ENCODE assay signal across 2 cellular contexts in the genomic region with DNA sequence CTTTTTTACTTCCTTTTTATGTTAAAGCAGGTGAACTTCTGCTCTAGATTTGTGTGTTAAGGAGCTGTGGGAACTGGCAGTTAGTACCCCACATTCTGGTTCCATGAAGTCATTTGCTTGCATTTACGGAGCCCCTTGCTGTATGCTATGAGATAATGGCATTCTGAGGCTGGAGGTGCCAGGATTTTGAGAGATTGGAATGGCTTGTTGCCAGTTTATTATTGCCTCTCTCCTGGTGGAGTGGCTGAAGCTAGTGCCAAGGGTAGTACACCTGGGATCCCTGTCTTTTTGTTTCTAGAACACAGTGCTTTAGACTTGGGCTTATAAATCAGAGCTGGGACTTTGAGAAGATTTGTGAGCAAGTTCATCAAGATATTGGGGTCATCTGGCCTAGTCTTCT.
TF ChIP-seq lines count a peak whose summit lies in the region.

No MANE protein-coding gene starts in this region.

TF ChIP-seq in liver, 16 proteins besides CTCF, POLR2A, EP300 and RAD21 (continued from another document):
- TF ChIP-seq, protein P1, sequence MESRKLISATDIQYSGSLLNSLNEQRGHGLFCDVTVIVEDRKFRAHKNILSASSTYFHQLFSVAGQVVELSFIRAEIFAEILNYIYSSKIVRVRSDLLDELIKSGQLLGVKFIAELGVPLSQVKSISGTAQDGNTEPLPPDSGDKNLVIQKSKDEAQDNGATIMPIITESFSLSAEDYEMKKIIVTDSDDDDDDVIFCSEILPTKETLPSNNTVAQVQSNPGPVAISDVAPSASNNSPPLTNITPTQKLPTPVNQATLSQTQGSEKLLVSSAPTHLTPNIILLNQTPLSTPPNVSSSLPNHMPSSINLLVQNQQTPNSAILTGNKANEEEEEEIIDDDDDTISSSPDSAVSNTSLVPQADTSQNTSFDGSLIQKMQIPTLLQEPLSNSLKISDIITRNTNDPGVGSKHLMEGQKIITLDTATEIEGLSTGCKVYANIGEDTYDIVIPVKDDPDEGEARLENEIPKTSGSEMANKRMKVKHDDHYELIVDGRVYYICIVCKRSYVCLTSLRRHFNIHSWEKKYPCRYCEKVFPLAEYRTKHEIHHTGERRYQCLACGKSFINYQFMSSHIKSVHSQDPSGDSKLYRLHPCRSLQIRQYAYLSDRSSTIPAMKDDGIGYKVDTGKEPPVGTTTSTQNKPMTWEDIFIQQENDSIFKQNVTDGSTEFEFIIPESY (IDR thresholded peaks at IDR 0.05) = no peak
- TF ChIP-seq TAF1 (conservative IDR thresholded peaks at IDR 0.05) (no peak), EGR1 (IDR thresholded peaks at IDR 0.05; ENCODE audit: low read depth in 2 of 2) (no peak), FOXA1 (IDR thresholded peaks at IDR 0.05) (no peak), GABPA (IDR thresholded peaks at IDR 0.05 in 1 of 2, conservative IDR thresholded peaks at IDR 0.05 in 1 of 2) (no peak), HNF4A (conservative IDR thresholded peaks at IDR 0.05) (no peak), FOXA2 (IDR thresholded peaks at IDR 0.05) (no peak)

TF ChIP-seq in HepG2, 621 proteins besides CTCF, POLR2A, EP300 and RAD21:
- TF ChIP-seq, protein P2, sequence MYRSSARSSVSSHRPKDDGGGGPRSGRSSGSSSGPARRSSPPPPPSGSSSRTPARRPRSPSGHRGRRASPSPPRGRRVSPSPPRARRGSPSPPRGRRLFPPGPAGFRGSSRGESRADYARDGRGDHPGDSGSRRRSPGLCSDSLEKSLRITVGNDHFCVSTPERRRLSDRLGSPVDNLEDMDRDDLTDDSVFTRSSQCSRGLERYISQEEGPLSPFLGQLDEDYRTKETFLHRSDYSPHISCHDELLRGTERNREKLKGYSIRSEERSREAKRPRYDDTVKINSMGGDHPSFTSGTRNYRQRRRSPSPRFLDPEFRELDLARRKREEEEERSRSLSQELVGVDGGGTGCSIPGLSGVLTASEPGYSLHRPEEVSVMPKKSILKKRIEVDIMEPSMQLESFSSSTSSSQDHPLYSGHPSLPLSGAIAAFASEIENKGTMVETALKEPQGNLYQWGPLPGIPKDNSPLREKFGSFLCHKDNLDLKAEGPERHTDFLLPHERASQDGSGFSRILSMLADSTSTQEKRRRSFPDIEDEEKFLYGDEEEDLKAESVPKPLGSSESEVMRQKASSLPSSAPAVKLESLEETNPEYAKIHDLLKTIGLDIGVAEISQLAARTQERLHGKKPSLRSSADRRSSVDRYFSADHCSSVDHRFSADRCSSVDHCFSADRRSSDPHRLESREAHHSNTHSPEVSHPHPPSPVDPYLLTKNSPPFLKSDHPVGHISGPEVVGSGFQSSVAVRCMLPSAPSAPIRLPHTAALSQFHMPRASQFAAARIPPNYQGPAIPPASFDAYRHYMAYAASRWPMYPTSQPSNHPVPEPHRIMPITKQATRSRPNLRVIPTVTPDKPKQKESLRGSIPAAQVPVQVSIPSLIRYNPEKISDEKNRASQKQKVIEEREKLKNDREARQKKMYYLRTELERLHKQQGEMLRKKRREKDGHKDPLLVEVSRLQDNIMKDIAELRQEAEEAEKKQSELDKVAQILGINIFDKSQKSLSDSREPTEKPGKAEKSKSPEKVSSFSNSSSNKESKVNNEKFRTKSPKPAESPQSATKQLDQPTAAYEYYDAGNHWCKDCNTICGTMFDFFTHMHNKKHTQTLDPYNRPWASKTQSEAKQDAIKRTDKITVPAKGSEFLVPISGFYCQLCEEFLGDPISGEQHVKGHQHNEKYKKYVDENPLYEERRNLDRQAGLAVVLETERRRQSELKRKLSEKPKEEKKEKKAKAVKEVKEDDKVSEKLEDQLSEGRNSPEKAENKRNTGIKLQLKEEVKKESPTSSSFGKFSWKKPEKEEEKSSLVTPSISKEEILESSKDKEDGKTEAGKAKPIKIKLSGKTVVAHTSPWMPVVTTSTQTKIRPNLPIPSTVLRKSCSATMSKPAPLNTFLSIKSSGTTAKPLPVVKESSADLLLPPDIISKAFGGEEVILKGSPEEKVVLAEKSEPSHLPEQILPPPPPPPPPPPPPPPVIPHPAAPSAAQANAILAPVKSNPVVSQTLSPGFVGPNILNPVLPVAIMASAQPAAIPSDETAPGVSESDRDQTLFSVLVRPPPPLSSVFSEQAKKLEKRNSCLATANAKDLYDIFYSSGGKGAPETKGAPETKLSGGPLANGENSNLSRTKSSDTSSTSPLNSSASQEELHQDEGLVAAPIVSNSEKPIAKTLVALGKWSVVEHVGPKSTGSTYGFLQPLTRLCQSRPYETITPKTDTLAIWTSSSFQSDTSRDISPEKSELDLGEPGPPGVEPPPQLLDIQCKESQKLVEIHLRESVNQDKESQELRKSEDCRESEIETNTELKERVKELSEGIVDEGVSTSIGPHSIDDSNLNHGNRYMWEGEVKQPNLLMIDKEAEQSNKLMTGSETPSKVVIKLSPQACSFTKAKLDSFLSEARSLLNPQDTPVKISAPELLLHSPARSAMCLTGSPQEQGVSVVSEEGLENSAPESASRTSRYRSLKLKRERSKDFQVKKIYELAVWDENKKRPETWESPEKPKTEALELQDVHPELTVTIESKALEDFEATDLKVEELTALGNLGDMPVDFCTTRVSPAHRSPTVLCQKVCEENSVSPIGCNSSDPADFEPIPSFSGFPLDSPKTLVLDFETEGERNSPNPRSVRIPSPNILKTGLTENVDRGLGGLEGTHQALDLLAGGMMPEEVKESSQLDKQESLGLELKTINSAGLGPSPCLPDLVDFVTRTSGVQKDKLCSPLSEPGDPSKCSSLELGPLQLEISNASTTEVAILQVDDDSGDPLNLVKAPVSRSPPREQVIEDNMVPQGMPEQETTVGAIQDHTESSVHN (CRISPR knock-in tag; IDR thresholded peaks at IDR 0.05) = no peak
- TF ChIP-seq NAIF1 (CRISPR knock-in tag; IDR thresholded peaks at IDR 0.05; ENCODE audit: borderline replicate concordance) = no peak
- TF ChIP-seq, protein P3, sequence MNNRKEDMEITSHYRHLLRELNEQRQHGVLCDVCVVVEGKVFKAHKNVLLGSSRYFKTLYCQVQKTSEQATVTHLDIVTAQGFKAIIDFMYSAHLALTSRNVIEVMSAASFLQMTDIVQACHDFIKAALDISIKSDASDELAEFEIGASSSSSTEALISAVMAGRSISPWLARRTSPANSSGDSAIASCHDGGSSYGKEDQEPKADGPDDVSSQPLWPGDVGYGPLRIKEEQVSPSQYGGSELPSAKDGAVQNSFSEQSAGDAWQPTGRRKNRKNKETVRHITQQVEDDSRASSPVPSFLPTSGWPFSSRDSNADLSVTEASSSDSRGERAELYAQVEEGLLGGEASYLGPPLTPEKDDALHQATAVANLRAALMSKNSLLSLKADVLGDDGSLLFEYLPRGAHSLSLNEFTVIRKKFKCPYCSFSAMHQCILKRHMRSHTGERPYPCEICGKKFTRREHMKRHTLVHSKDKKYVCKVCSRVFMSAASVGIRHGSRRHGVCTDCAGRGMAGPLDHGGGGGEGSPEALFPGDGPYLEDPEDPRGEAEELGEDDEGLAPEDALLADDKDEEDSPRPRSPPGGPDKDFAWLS (CRISPR knock-in tag; IDR thresholded peaks at IDR 0.05; ENCODE audit: borderline replicate concordance) = no peak
- TF ChIP-seq SALL2 (CRISPR knock-in tag; IDR thresholded peaks at IDR 0.05) = no peak
TF ChIP-seq in HepG2: peak in this region for 0.
